Comparison of ENCODE assay signal across 8 cellular contexts in the genomic region with DNA sequence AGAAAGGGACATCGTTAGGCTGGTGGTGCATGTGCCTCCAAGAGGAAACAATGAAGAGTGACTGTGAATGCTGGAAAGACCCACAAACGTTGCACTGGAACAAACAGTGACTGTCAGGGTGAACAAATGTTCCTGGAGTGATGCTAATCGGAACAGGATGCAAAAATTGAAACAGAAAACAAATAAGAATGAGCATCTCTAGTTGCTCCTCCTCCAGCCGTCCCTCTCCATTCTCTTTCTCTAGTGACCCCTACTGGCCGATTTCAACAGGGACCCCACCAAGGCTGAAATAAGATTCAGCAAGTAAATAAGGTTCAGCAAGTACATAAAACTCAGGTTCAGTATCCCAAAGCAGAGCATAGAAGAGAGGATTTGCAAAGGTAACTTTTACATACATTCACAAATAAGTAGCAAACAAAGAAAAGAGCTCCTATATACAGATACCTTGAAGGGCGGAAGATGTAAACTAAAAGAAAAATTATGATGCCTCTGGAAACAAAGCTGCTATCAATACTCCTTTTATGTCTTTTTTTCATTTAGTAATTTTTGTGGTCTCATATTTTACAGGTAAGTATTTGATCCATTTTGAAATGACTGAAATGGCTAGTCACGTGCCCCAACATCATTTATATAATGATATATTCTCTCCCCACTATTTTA.
DNase-seq lines count a peak whose midpoint lies in the region; ATAC-seq, FAIRE-seq and TF ChIP-seq lines count a peak whose summit lies in the region.

No MANE protein-coding gene starts in this region.

- no peaks in the 10 kb centered on the region for H3K36me3 ChIP-seq in transverse colon

- H3K27me3 Mint-ChIP-seq in activated T-helper 1 cell treated with anti-CD3 and anti-CD28 coated beads, Interleukin-12 subunit alpha, Interleukin-12 subunit beta, Interleukin-2, Interleukin-4 antibody, amounts not matched to agents 30 ng/mL and 10 ng/mL and 1 ng/mL, durations not matched to agents 14 hours and 24 hours and 36 hours (ENCODE audit: insufficient read depth): no peaks in the 10 kb centered on the region
- no peaks in the 10 kb centered on the region for H3K27me3 Mint-ChIP-seq in immature natural killer cell (ENCODE audit: low read depth in 3 of 3)
- no peaks in the 10 kb centered on the region for H3K27me3 Mint-ChIP-seq in stimulated activated memory B cell treated with anti-CD40 and anti-IgM and Interleukin-4, amounts not matched to agents 10 μg/mL and 1 μg/mL and 100 μg/mL, for 72 hours

- DNase-seq in ACHN (peak; percentile 61), LoVo (ENCODE audit: low spot score) (peak; percentile 1), immature natural killer cell (peak; percentile 3 to 21 (median 11)), transverse colon (peak; percentile 39), ecto neural progenitor cell (ENCODE audit: low spot score) (no peak)
- DNase-seq in activated T-helper 1 cell treated with anti-CD3 and anti-CD28 coated beads, Interleukin-12 subunit alpha, Interleukin-12 subunit beta, Interleukin-2, Interleukin-4 antibody, amounts not matched to agents 30 ng/mL and 10 ng/mL and 1 ng/mL, durations not matched to agents 14 hours and 24 hours and 36 hours (ENCODE audit: low spot score): peak; percentile 5

- H3K36me3 Mint-ChIP-seq in activated T-helper 1 cell treated with anti-CD3 and anti-CD28 coated beads, Interleukin-12 subunit alpha, Interleukin-12 subunit beta, Interleukin-2, Interleukin-4 antibody, amounts not matched to agents 30 ng/mL and 10 ng/mL and 1 ng/mL, durations not matched to agents 14 hours and 24 hours and 36 hours (ENCODE audit: low read depth): no peaks in the 10 kb centered on the region
- H3K36me3 Mint-ChIP-seq in immature natural killer cell: no peaks in the 10 kb centered on the region
- H3K36me3 Mint-ChIP-seq in stimulated activated memory B cell treated with anti-CD40 and anti-IgM and Interleukin-4, amounts not matched to agents 10 μg/mL and 1 μg/mL and 100 μg/mL, for 72 hours: no peaks in the 10 kb centered on the region

- no peaks in the 10 kb centered on the region for H3K27me3 ChIP-seq in transverse colon

- intact Hi-C loops in activated T-helper 1 cell treated with anti-CD3 and anti-CD28 coated beads, Interleukin-12 subunit alpha, Interleukin-12 subunit beta, Interleukin-2, Interleukin-4 antibody, amounts not matched to agents 30 ng/mL and 10 ng/mL and 1 ng/mL, durations not matched to agents 14 hours and 24 hours and 36 hours (cut with micrococcal nuclease): loop anchor here (5.0 kb wide), 1 partner anchor 956 kb away; the partner anchor contains the start of gene ADAMTS1
- intact Hi-C loops in transverse colon (cut with DNase I; ENCODE audit: low total_unique reads): no loop called here

- H3K4me1 ChIP-seq in transverse colon: peaks cover 0 to 9% (median 0%) of the 10 kb centered on the region in 4 donors

- no peak for ATAC-seq in stimulated activated memory B cell treated with anti-CD40 and anti-IgM and Interleukin-4, amounts not matched to agents 10 μg/mL and 1 μg/mL and 100 μg/mL, for 72 hours

- H3K4me1 Mint-ChIP-seq in activated T-helper 1 cell treated with anti-CD3 and anti-CD28 coated beads, Interleukin-12 subunit alpha, Interleukin-12 subunit beta, Interleukin-2, Interleukin-4 antibody, amounts not matched to agents 30 ng/mL and 10 ng/mL and 1 ng/mL, durations not matched to agents 14 hours and 24 hours and 36 hours (ENCODE audit: low read depth): no peaks in the 10 kb centered on the region
- H3K4me1 Mint-ChIP-seq in immature natural killer cell: peaks cover 0 to 2% of the 10 kb centered on the region in 2 donors
- peaks cover 5% of the 10 kb centered on the region for H3K4me1 Mint-ChIP-seq in stimulated activated memory B cell treated with anti-CD40 and anti-IgM and Interleukin-4, amounts not matched to agents 10 μg/mL and 1 μg/mL and 100 μg/mL, for 72 hours

- no peaks in the 10 kb centered on the region for H3K9me3 ChIP-seq in transverse colon

- H3K4me3 Mint-ChIP-seq in activated T-helper 1 cell treated with anti-CD3 and anti-CD28 coated beads, Interleukin-12 subunit alpha, Interleukin-12 subunit beta, Interleukin-2, Interleukin-4 antibody, amounts not matched to agents 30 ng/mL and 10 ng/mL and 1 ng/mL, durations not matched to agents 14 hours and 24 hours and 36 hours: no peak overlapping the region
- peak overlapping the region in 2 of 5 donors; percentile 16 to 54 for H3K4me3 Mint-ChIP-seq in immature natural killer cell
- H3K4me3 Mint-ChIP-seq in stimulated activated memory B cell treated with anti-CD40 and anti-IgM and Interleukin-4, amounts not matched to agents 10 μg/mL and 1 μg/mL and 100 μg/mL, for 72 hours: no peak overlapping the region

- no peak for TF ChIP-seq POLR2A in transverse colon (IDR thresholded peaks at IDR 0.05)

- TF ChIP-seq EP300 in transverse colon (IDR thresholded peaks at IDR 0.05; ENCODE audit: low read depth): no peak

- H3K4me3 ChIP-seq in transverse colon: no peak overlapping the region

- in situ Hi-C loops in ACHN (cut with HindIII; ENCODE audit: low pct_ligation_motif_present, low pct_unique_long_range_greater_than_20kb, low sequenced_read_pairs): no loop called here
- in situ Hi-C loops in transverse colon (cut with MboI; ENCODE audit: low pct_ligation_motif_present in 1 of 4, low pct_unique_long_range_greater_than_20kb in 1 of 4, low sequenced_read_pairs in 3 of 4): no loop called here

- no peak overlapping the region for H3K27ac Mint-ChIP-seq in activated T-helper 1 cell treated with anti-CD3 and anti-CD28 coated beads, Interleukin-12 subunit alpha, Interleukin-12 subunit beta, Interleukin-2, Interleukin-4 antibody, amounts not matched to agents 30 ng/mL and 10 ng/mL and 1 ng/mL, durations not matched to agents 14 hours and 24 hours and 36 hours
- no peak overlapping the region for H3K27ac Mint-ChIP-seq in immature natural killer cell
- no peak overlapping the region for H3K27ac Mint-ChIP-seq in stimulated activated memory B cell treated with anti-CD40 and anti-IgM and Interleukin-4, amounts not matched to agents 10 μg/mL and 1 μg/mL and 100 μg/mL, for 72 hours

- no peaks in the 10 kb centered on the region for H3K9me3 Mint-ChIP-seq in activated T-helper 1 cell treated with anti-CD3 and anti-CD28 coated beads, Interleukin-12 subunit alpha, Interleukin-12 subunit beta, Interleukin-2, Interleukin-4 antibody, amounts not matched to agents 30 ng/mL and 10 ng/mL and 1 ng/mL, durations not matched to agents 14 hours and 24 hours and 36 hours
- H3K9me3 Mint-ChIP-seq in immature natural killer cell: no peaks in the 10 kb centered on the region
- H3K9me3 Mint-ChIP-seq in stimulated activated memory B cell treated with anti-CD40 and anti-IgM and Interleukin-4, amounts not matched to agents 10 μg/mL and 1 μg/mL and 100 μg/mL, for 72 hours: no peaks in the 10 kb centered on the region

- peak; percentile 76 for FAIRE-seq in G401.6 (lab: Jason Lieb, UNC)

- H3K27ac ChIP-seq in transverse colon: no peak overlapping the region

- TF ChIP-seq CTCF in transverse colon (IDR thresholded peaks at IDR 0.05): peak; percentile 46 to 62 (median 52)

- WGBS in transverse colon (ENCODE audit: low coverage in 1 of 2), 2 donors: 34 to 53% methylated on average over 7 of the region's 7 CpGs
